Comparison of ENCODE assay signal across 13 cellular contexts in the genomic region with DNA sequence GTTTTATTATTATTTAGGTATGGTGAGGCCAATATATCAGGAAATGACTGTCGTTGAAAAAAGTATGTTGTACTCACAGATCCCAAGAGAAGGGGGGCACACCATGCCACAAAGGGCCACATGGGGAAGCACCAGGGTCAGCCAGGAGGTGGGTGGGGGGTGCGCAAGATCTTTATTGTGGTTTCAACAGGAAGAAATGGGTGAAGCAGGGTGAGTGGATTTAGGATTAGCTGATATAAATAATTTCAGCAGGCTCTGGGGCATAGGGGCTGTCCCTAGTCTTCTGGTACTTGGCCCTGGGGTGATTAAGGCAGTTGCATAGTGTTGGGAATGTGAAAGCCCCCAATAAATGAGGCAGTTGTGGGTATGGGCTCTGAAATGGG. TPM values are rescaled to one million over a fixed set of nuclear protein-coding genes. Genes with fewer than 3 reads are reported as not detected.
A peak's percentile ranks its signal among the peaks of the same experiment; 100 is the strongest.
DNase-seq lines count a peak whose midpoint lies in the region; ATAC-seq and TF ChIP-seq lines count a peak whose summit lies in the region.
"Had no signal": no experiment of that assay in that cellular context is flagged by ENCODE, and none has a peak within 500 bp of the region (broad histone marks: within the 10 kb centered on the region; RNA-seq: fewer than 3 reads in every experiment).

No MANE protein-coding gene starts in this region.

- no peak overlapping the region for H3K4me3 ChIP-seq in skeletal muscle tissue (ENCODE audit: low read length in 3 of 3)
- H3K4me3 ChIP-seq: body of pancreas, Peyer's patch had no signal

- H3K27me3 ChIP-seq in skeletal muscle tissue (ENCODE audit: control insufficient read depth in 3 of 3, insufficient read depth in 3 of 3, low read length in 3 of 3): no peaks in the 10 kb centered on the region
- H3K27me3 ChIP-seq: body of pancreas, Peyer's patch had no signal

- H3K36me3 Mint-ChIP-seq in T-helper 1 cell treated with Interleukin-12 subunit alpha and Interleukin-12 subunit beta and Interleukin-4 antibody, amounts not matched to agents 30 μg/mL and 1 μg/mL, for 36 hours (ENCODE audit: low read depth): peaks cover 60% of the 10 kb centered on the region
- H3K36me3 Mint-ChIP-seq in progenitor cell of endocrine pancreas (ENCODE audit: insufficient read depth): no peaks in the 10 kb centered on the region

- H3K36me3 ChIP-seq in skeletal muscle tissue (ENCODE audit: control insufficient read depth in 3 of 3, insufficient read depth in 3 of 3, low read length in 3 of 3): no peaks in the 10 kb centered on the region
- H3K36me3 ChIP-seq: Peyer's patch had no signal

- peaks cover 33% of the 10 kb centered on the region for H3K4me1 Mint-ChIP-seq in T-helper 1 cell treated with Interleukin-12 subunit alpha and Interleukin-12 subunit beta and Interleukin-4 antibody, amounts not matched to agents 30 μg/mL and 1 μg/mL, for 36 hours (ENCODE audit: low read depth)
- no peaks in the 10 kb centered on the region for H3K4me1 Mint-ChIP-seq in progenitor cell of endocrine pancreas (ENCODE audit: low read depth)

- ATAC-seq in GM21515 (IDR thresholded peaks at IDR 0.05; ENCODE audit: unreplicated experiment) (peak; percentile 27), HG03432 (IDR thresholded peaks at IDR 0.05; ENCODE audit: unreplicated experiment) (peak; percentile 20)
- ATAC-seq: body of pancreas had no signal

- peak overlapping the region; percentile 37 for H3K27ac Mint-ChIP-seq in T-helper 1 cell treated with Interleukin-12 subunit alpha and Interleukin-12 subunit beta and Interleukin-4 antibody, amounts not matched to agents 30 μg/mL and 1 μg/mL, for 36 hours
- no peak overlapping the region for H3K27ac Mint-ChIP-seq in progenitor cell of endocrine pancreas

- H3K4me3 Mint-ChIP-seq in T-helper 1 cell treated with Interleukin-12 subunit alpha and Interleukin-12 subunit beta and Interleukin-4 antibody, amounts not matched to agents 30 μg/mL and 1 μg/mL, for 36 hours: no peak overlapping the region
- H3K4me3 Mint-ChIP-seq in progenitor cell of endocrine pancreas (ENCODE audit: low read depth): no peak overlapping the region

- H3K4me1 ChIP-seq in skeletal muscle tissue (ENCODE audit: control insufficient read depth in 3 of 3, insufficient read depth in 3 of 3, low read length in 3 of 3): peaks cover 32 to 40% (median 33%) of the 10 kb centered on the region in 3 donors
- H3K4me1 ChIP-seq: body of pancreas, Peyer's patch had no signal

- DNase-seq in T-helper 1 cell (no peak), AG20443 (ENCODE audit: low spot score) (no peak), HPDE6-E6E7 (ENCODE audit: extremely low spot score) (no peak), progenitor cell of endocrine pancreas (ENCODE audit: low spot score, unreplicated experiment) (no peak)
- DNase-seq: 8988T, body of pancreas, erythroblast, NCI-H1694, Peyer's patch had no signal

- peak overlapping the region; percentile 63 for H3K27ac ChIP-seq in skeletal muscle tissue (ENCODE audit: low read depth, low read length)
- H3K27ac ChIP-seq: body of pancreas, Peyer's patch had no signal

- H3K9ac ChIP-seq in skeletal muscle tissue (ENCODE audit: low read depth in 1 of 3, low read length in 3 of 3): no peak overlapping the region

- H3K9me3 Mint-ChIP-seq in T-helper 1 cell treated with Interleukin-12 subunit alpha and Interleukin-12 subunit beta and Interleukin-4 antibody, amounts not matched to agents 30 μg/mL and 1 μg/mL, for 36 hours: no peaks in the 10 kb centered on the region
- H3K9me3 Mint-ChIP-seq in progenitor cell of endocrine pancreas (ENCODE audit: low read depth): no peaks in the 10 kb centered on the region

- no peak for TF ChIP-seq CTCF in progenitor cell of endocrine pancreas (IDR thresholded peaks at IDR 0.05; ENCODE audit: unreplicated experiment)

- no peaks in the 10 kb centered on the region for H3K9me3 ChIP-seq in skeletal muscle tissue (ENCODE audit: control insufficient read depth in 3 of 3, low read length in 3 of 3)
- H3K9me3 ChIP-seq: body of pancreas, Peyer's patch had no signal

- H3K27me3 Mint-ChIP-seq in T-helper 1 cell treated with Interleukin-12 subunit alpha and Interleukin-12 subunit beta and Interleukin-4 antibody, amounts not matched to agents 30 μg/mL and 1 μg/mL, for 36 hours (ENCODE audit: low read depth): no peaks in the 10 kb centered on the region
- H3K27me3 Mint-ChIP-seq in progenitor cell of endocrine pancreas: no peaks in the 10 kb centered on the region

RNA-seq across cellular contexts. Expression of a gene that starts 8.6 kb away (rescaled TPM):
- 3.7 TPM for total RNA-seq in skeletal muscle tissue
- total RNA-seq in progenitor cell of endocrine pancreas: not detected in 2 replicates
